ENCODE assay signal across 23 cellular contexts in genomic region chrX:70301716-70302115, GRCh38. TPM values are rescaled to one million over a fixed set of nuclear protein-coding genes. Genes with fewer than 3 reads are reported as not detected.
A peak's percentile ranks its signal among the peaks of the same experiment; 100 is the strongest.
DNase-seq lines count a peak whose midpoint lies in the region; ATAC-seq and TF ChIP-seq lines count a peak whose summit lies in the region.
"Had no signal": no experiment of that assay in that cellular context is flagged by ENCODE, and none has a peak within 500 bp of the region (broad histone marks: within the 10 kb centered on the region; RNA-seq: fewer than 3 reads in every experiment).

No MANE protein-coding gene starts in this region.

- no peak overlapping the region for H3K27ac ChIP-seq in heart left ventricle
- H3K27ac ChIP-seq: sigmoid colon, tibial artery had no signal

- H3K36me3 ChIP-seq in heart left ventricle = no peaks in the 10 kb centered on the region
- H3K36me3 ChIP-seq: sigmoid colon, tibial artery had no signal

- intact Hi-C loops in heart left ventricle (cut with DNase I) = no loop called here

- peak; percentile 14 for DNase-seq in HT1080 (ENCODE audit: low read depth)
- peak; percentile 5 for DNase-seq in astrocyte of the cerebellum (ENCODE audit: low read depth)
- DNase-seq in fibroblast of pulmonary artery (ENCODE audit: low read depth) = peak; percentile 68
- peak; percentile 42 for DNase-seq in renal cortical epithelial cell (ENCODE audit: low read depth)
- DNase-seq in cerebellar cortex (ENCODE audit: low spot score) = no peak
- DNase-seq in heart left ventricle = no peak
- DNase-seq in NK-92 treated with Interleukin-12 subunit alpha and Interleukin-12 subunit beta, amount 100 ng/mL, for 24 hours (lab: John Stamatoyannopoulos, UW) = no peak
- DNase-seq in ACHN = no peak
- DNase-seq: activated CD4-positive, alpha-beta T cell treated with anti-CD3 and anti-CD28 coated beads, Interleukin-2, amount 50 U/mL, for 4 hours; activated naive CD4-positive, alpha-beta T cell treated with anti-CD3 and anti-CD28 coated beads, Interleukin-2, amount 10 ng/mL, durations not matched to agents 7 days and 5 days; BE2C; immature natural killer cell; naive B cell; NCI-H1417; NCI-H526; SHP77; sigmoid colon; stimulated activated naive B cell treated with anti-CD40 and anti-IgM and Interleukin-4, amounts not matched to agents 10 μg/mL and 1 μg/mL and 100 μg/mL, for 72 hours; tibial artery had no signal

- TF ChIP-seq POLR2A in heart left ventricle (IDR thresholded peaks at IDR 0.05) = no peak

- H3K27me3 ChIP-seq in heart left ventricle = peaks cover 0 to 17% (median 0%) of the 10 kb centered on the region in 9 donors
- H3K27me3 ChIP-seq: BE2C, sigmoid colon, tibial artery had no signal

- TF ChIP-seq CTCF in astrocyte of the cerebellum (IDR thresholded peaks at IDR 0.05; ENCODE audit: low read depth, low read length, missing control alignments) (no peak), fibroblast of pulmonary artery (IDR thresholded peaks at IDR 0.05; ENCODE audit: low read length, missing control alignments) (no peak), heart left ventricle (IDR thresholded peaks at IDR 0.05) (no peak)

- ATAC-seq in heart left ventricle = no peak
- ATAC-seq: stimulated activated naive B cell treated with anti-CD40 and anti-IgM and Interleukin-4, amounts not matched to agents 10 μg/mL and 1 μg/mL and 100 μg/mL, for 72 hours had no signal

- H3K4me1 ChIP-seq in heart left ventricle = peaks cover 0 to 5% (median 0%) of the 10 kb centered on the region in 12 donors
- H3K4me1 ChIP-seq: BE2C, sigmoid colon, tibial artery had no signal

- no peak overlapping the region for H3K4me3 ChIP-seq in astrocyte of the cerebellum (ENCODE audit: low read depth, low read length)
- no peak overlapping the region for H3K4me3 ChIP-seq in fibroblast of pulmonary artery (replicated peaks; ENCODE audit: low read depth, low read length)
- no peak overlapping the region for H3K4me3 ChIP-seq in heart left ventricle
- H3K4me3 ChIP-seq: sigmoid colon, tibial artery had no signal

- H3K9me3 ChIP-seq in heart left ventricle = no peaks in the 10 kb centered on the region
- H3K9me3 ChIP-seq: BE2C, sigmoid colon, tibial artery had no signal

- in situ Hi-C loops in astrocyte of the cerebellum (cut with HindIII; ENCODE audit: low sequenced_read_pairs) (no loop called here), ACHN (cut with HindIII; ENCODE audit: low pct_ligation_motif_present, low pct_unique_long_range_greater_than_20kb, low sequenced_read_pairs) (no loop called here)

- WGBS in heart left ventricle, 4 donors = 41 to 51% (median 47%) methylated on average over 3 of the region's 3 CpGs

RNA-seq across cellular contexts. Expression of gene KIF4A, which starts 11.8 kb away (rescaled TPM):
- 29.8 and 30.6 TPM in 2 replicates for total RNA-seq in HT1080 (2014; rRNA removed; shearing (Covaris generic))
- 19.1 and 21.2 TPM in 2 replicates for polyA plus RNA-seq in HT1080 (2015; cell fraction: cytosol; rRNA removed)
- polyA plus RNA-seq in HT1080 (2015; cell fraction: nucleus; rRNA removed) = 40.2 and 41.7 TPM in 2 replicates
- total RNA-seq in renal cortical epithelial cell (0.80 and 6.6 TPM in 2 replicates), heart left ventricle (1 to 10 TPM in 1 of 9 donors, under 1 TPM in 7, not detected in 1; 0.06 to 4.1 (median 0.25) TPM)
- under 1 TPM in 1 of 2 donors, not detected in 1; 0.04 TPM for polyA plus RNA-seq in heart left ventricle

RNA-seq across cellular contexts. Expression of gene PDZD11, which starts 12.0 kb away (rescaled TPM):
- total RNA-seq in HT1080 (2014; rRNA removed; shearing (Covaris generic)) = 59.2 and 68.4 TPM in 2 replicates
- polyA plus RNA-seq in HT1080 (2015; cell fraction: cytosol; rRNA removed) = 64.8 and 67.6 TPM in 2 replicates
- polyA plus RNA-seq in HT1080 (2015; cell fraction: nucleus; rRNA removed) = 49.6 and 53.7 TPM in 2 replicates
- total RNA-seq in renal cortical epithelial cell = 38.9 and 58.7 TPM in 2 replicates
- 10 to 100 TPM; 27.1 to 51.4 (median 36.7) TPM for total RNA-seq in heart left ventricle
- polyA plus RNA-seq in heart left ventricle = 10 to 100 TPM; 39.1 to 57.3 TPM

RNA-seq across cellular contexts. Expression of gene RAB41, which starts 19.7 kb away (rescaled TPM):
- total RNA-seq in HT1080 (2014; rRNA removed; shearing (Covaris generic)) = not detected in 2 replicates
- polyA plus RNA-seq in HT1080 (2015; cell fraction: cytosol; rRNA removed) = not detected in 2 replicates
- polyA plus RNA-seq in HT1080 (2015; cell fraction: nucleus; rRNA removed) = not detected in 2 replicates
- total RNA-seq in renal cortical epithelial cell (not detected in 2 replicates), heart left ventricle (not detected)
- not detected for polyA plus RNA-seq in heart left ventricle
- total RNA-seq: lower leg skin; OCI-LY7; omental fat pad; sigmoid colon; T-helper 1 cell treated with Interleukin-12 subunit alpha and Interleukin-12 subunit beta and Interleukin-4 antibody, amounts not matched to agents 30 ng/mL and 1 ng/mL, for 36 hours had no signal
- polyA plus RNA-seq: immature natural killer cell had no signal

RNA-seq across cellular contexts. Expression of gene ARR3, which starts 33.6 kb away (rescaled TPM):
- total RNA-seq in HT1080 (2014; rRNA removed; shearing (Covaris generic)) = not detected in 2 replicates
- polyA plus RNA-seq in HT1080 (2015; cell fraction: cytosol; rRNA removed) = not detected in 2 replicates
- not detected in 2 replicates for polyA plus RNA-seq in HT1080 (2015; cell fraction: nucleus; rRNA removed)
- total RNA-seq in renal cortical epithelial cell (not detected in 2 replicates), heart left ventricle (not detected)
- not detected for polyA plus RNA-seq in heart left ventricle
- total RNA-seq: OCI-LY7; omental fat pad; sigmoid colon; T-helper 1 cell treated with Interleukin-12 subunit alpha and Interleukin-12 subunit beta and Interleukin-4 antibody, amounts not matched to agents 30 ng/mL and 1 ng/mL, for 36 hours had no signal
- polyA plus RNA-seq: immature natural killer cell had no signal

RNA-seq across cellular contexts. Expression of gene P2RY4, which starts 41.7 kb away (rescaled TPM):
- not detected in 2 replicates for total RNA-seq in HT1080 (2014; rRNA removed; shearing (Covaris generic))
- not detected in 2 replicates for polyA plus RNA-seq in HT1080 (2015; cell fraction: cytosol; rRNA removed)
- polyA plus RNA-seq in HT1080 (2015; cell fraction: nucleus; rRNA removed) = 0.16 and 0.37 TPM in 2 replicates
- total RNA-seq in renal cortical epithelial cell = 0.15 TPM in 1 of 2 replicates, not detected in the other
- under 1 TPM in 4 of 9 donors, not detected in 5; 0.12 to 0.24 (median 0.20) TPM for total RNA-seq in heart left ventricle
- polyA plus RNA-seq in heart left ventricle = under 1 TPM in 1 of 2 donors, not detected in 1; 0.10 TPM
- total RNA-seq: T-helper 1 cell treated with Interleukin-12 subunit alpha and Interleukin-12 subunit beta and Interleukin-4 antibody, amounts not matched to agents 30 ng/mL and 1 ng/mL, for 36 hours had no signal
- polyA plus RNA-seq: immature natural killer cell had no signal

Comparison
In these comparisons a context has a peak if more than half of its experiments do, and no peak if none do; other contexts are left out.
1. DNase-seq: peak in HT1080 (single experiment), astrocyte of the cerebellum (single experiment), fibroblast of pulmonary artery (single experiment) and renal cortical epithelial cell (single experiment); none in cerebellar cortex (single experiment), heart left ventricle (0 of 5), NK-92 treated with Interleukin-12 subunit alpha and Interleukin-12 subunit beta, amount 100 ng/mL, for 24 hours (single experiment) and ACHN (single experiment).